18 cellular contexts compared by ENCODE assay signal in the genomic region with DNA sequence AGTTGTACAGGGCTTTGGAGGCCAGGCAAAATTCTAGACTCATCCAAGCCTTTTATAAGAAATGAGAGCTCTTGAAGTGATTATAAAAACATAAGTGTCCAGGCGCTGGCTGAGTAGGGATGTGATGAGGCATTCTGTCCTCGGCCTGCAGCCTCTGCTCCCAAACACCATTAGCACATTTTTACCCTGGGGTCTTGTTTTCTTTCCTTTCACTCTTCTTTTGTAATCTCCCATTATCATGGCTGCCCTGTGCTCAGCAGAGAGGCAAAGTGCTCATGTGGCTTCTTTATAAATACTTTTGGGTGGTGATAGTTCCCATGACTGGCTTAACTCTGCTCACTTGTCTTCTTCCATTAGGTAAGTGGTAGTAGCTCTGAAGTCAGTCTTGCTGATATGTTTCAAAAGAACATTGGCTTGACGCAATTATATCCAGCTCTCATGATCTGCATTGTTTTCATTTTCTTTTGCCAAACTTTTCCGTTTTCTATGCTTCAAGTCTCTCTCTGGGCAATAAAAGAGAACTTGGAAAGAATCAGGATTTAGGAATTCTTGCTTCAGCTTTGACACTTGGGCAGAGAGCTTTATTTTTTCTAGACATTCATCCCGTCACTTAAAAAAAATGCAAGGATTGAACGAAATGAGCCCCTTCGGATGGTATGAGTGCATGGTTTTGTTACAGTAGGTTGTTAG.
DNase-seq lines count a peak whose midpoint lies in the region; ATAC-seq, FAIRE-seq and TF ChIP-seq lines count a peak whose summit lies in the region.
"Had no signal": no experiment of that assay in that cellular context is flagged by ENCODE, and none has a peak within 500 bp of the region (broad histone marks: within the 10 kb centered on the region; RNA-seq: fewer than 3 reads in every experiment).

No MANE protein-coding gene starts in this region.

- H3K27me3 ChIP-seq in psoas muscle (ENCODE audit: insufficient read depth in 3 of 3, low read length in 2 of 3) (no peaks in the 10 kb centered on the region), endodermal cell (ENCODE audit: control insufficient read depth, insufficient read depth, low read length, poor library complexity, severe bottlenecking) (no peaks in the 10 kb centered on the region)

- DNase-seq in AG08395 (ENCODE audit: low spot score) (peak; percentile 25), HCEC 1CT (peak; percentile 15), fibroblast of mammary gland (ENCODE audit: low read depth) (peak; percentile 23), psoas muscle (no peak), D721Med (ENCODE audit: insufficient read length, low spot score) (no peak), kidney glomerular epithelial cell (lab: John Stamatoyannopoulos, UW) (no peak), endodermal cell (no peak)
- DNase-seq in stimulated activated naive CD4-positive, alpha-beta T cell (lab: John Stamatoyannopoulos, UW), result no peak
- DNase-seq: activated CD4-positive, alpha-beta T cell treated with anti-CD3 and anti-CD28 coated beads for 1 hour; activated CD8-positive, alpha-beta memory T cell treated with anti-CD3 and anti-CD28 coated beads, Interleukin-2, amount 50 U/mL, for 4 hours; activated naive CD4-positive, alpha-beta T cell treated with anti-CD3 and anti-CD28 coated beads, Interleukin-2, amount 50 U/mL, for 16 hours; MM.1S; naive B cell; NCI-H2029 treated with DMSO at 0.1 percent for 48 hours had no signal

- H3K4me3 ChIP-seq in fibroblast of mammary gland (ENCODE audit: control insufficient read depth, low read depth, low read length), result no peak overlapping the region
- no peak overlapping the region for H3K4me3 ChIP-seq in psoas muscle
- H3K4me3 ChIP-seq in endodermal cell (ENCODE audit: low read length), result no peak overlapping the region

- peaks cover 19% of the 10 kb centered on the region for H3K4me1 ChIP-seq in psoas muscle
- H3K4me1 ChIP-seq in endodermal cell (ENCODE audit: control insufficient read depth, insufficient read depth, low read length), result peaks cover 4% of the 10 kb centered on the region

- H3K9me3 ChIP-seq in psoas muscle (no peaks in the 10 kb centered on the region), endodermal cell (ENCODE audit: control insufficient read depth, low read length) (no peaks in the 10 kb centered on the region)

- no peak for ATAC-seq in psoas muscle
- ATAC-seq: stimulated activated memory B cell treated with anti-CD40 and anti-IgM and Interleukin-4, amounts not matched to agents 10 μg/mL and 1 μg/mL and 100 μg/mL, for 72 hours had no signal

- H3K9me3 Mint-ChIP-seq in endodermal cell, result no peaks in the 10 kb centered on the region
- H3K9me3 Mint-ChIP-seq: central memory CD8-positive, alpha-beta T cell; naive B cell; stimulated activated memory B cell treated with anti-CD40 and anti-IgM and Interleukin-4, amounts not matched to agents 10 μg/mL and 1 μg/mL and 100 μg/mL, for 72 hours; T-helper 1 cell treated with Interleukin-12 subunit alpha and Interleukin-12 subunit beta and Interleukin-4 antibody, amounts not matched to agents 30 μg/mL and 1 μg/mL, for 36 hours had no signal

- TF ChIP-seq CTCF in fibroblast of mammary gland (conservative IDR thresholded peaks at IDR 0.05; ENCODE audit: control insufficient read depth, insufficient read depth, low read depth, low read length), result no peak
- TF ChIP-seq CTCF in psoas muscle (IDR thresholded peaks at IDR 0.05), result no peak
- no peak for TF ChIP-seq CTCF in D721Med (IDR thresholded peaks at IDR 0.05; ENCODE audit: insufficient read depth, missing control alignments)
- no peak for TF ChIP-seq CTCF in endodermal cell (conservative IDR thresholded peaks at IDR 0.05)

- no peak overlapping the region for H3K4me3 Mint-ChIP-seq in endodermal cell
- H3K4me3 Mint-ChIP-seq: B cell; central memory CD8-positive, alpha-beta T cell; naive B cell; stimulated activated memory B cell treated with anti-CD40 and anti-IgM and Interleukin-4, amounts not matched to agents 10 μg/mL and 1 μg/mL and 100 μg/mL, for 72 hours; T-helper 1 cell treated with Interleukin-12 subunit alpha and Interleukin-12 subunit beta and Interleukin-4 antibody, amounts not matched to agents 30 μg/mL and 1 μg/mL, for 36 hours had no signal

- WGBS in psoas muscle, 3 donors, result 68 to 73% (median 72%) methylated on average over 7 of the region's 7 CpGs
- 97 to 98% methylated on average over 4 to 7 of the region's 7 CpGs for whole genome bisulfite sequencing in endodermal cell (ENCODE audit: insufficient coverage in 1 of 2, insufficient read length in 1 of 2), 2 experiments

- H3K4me1 Mint-ChIP-seq in endodermal cell, result peaks cover 12% of the 10 kb centered on the region
- H3K4me1 Mint-ChIP-seq: B cell; central memory CD8-positive, alpha-beta T cell; naive B cell; stimulated activated memory B cell treated with anti-CD40 and anti-IgM and Interleukin-4, amounts not matched to agents 10 μg/mL and 1 μg/mL and 100 μg/mL, for 72 hours had no signal

- H3K27ac Mint-ChIP-seq in endodermal cell, result no peak overlapping the region
- H3K27ac Mint-ChIP-seq: B cell; naive B cell; stimulated activated memory B cell treated with anti-CD40 and anti-IgM and Interleukin-4, amounts not matched to agents 10 μg/mL and 1 μg/mL and 100 μg/mL, for 72 hours; T-helper 1 cell treated with Interleukin-12 subunit alpha and Interleukin-12 subunit beta and Interleukin-4 antibody, amounts not matched to agents 30 μg/mL and 1 μg/mL, for 36 hours had no signal

- intact Hi-C loops in psoas muscle (cut with DNase I), result no loop called here

- H3K9ac ChIP-seq in endodermal cell (ENCODE audit: extremely low read depth, low read length, poor library complexity, severe bottlenecking), result no peak overlapping the region

- peaks cover 29% of the 10 kb centered on the region for H3K36me3 Mint-ChIP-seq in endodermal cell (ENCODE audit: low read depth)
- H3K36me3 Mint-ChIP-seq: naive B cell; stimulated activated memory B cell treated with anti-CD40 and anti-IgM and Interleukin-4, amounts not matched to agents 10 μg/mL and 1 μg/mL and 100 μg/mL, for 72 hours had no signal

- H3K36me3 ChIP-seq in psoas muscle (ENCODE audit: insufficient read depth in 1 of 2, low read depth in 1 of 2), result peaks cover 7 to 24% of the 10 kb centered on the region in 2 donors
- H3K36me3 ChIP-seq in endodermal cell (ENCODE audit: control insufficient read depth, insufficient read depth, low read length), result peaks cover 54% of the 10 kb centered on the region

- FAIRE-seq in D721Med (lab: Jason Lieb, UNC), result no peak

- H3K27me3 Mint-ChIP-seq in endodermal cell (ENCODE audit: insufficient read depth), result no peaks in the 10 kb centered on the region
- H3K27me3 Mint-ChIP-seq: naive B cell had no signal

- peak overlapping the region; percentile 57 for H3K27ac ChIP-seq in psoas muscle
- H3K27ac ChIP-seq in endodermal cell (ENCODE audit: low read depth, low read length), result no peak overlapping the region

Comparison
In these comparisons a context has a peak if more than half of its experiments do, and no peak if none do; other contexts are left out.
1. DNase-seq: peak in AG08395 (single experiment), HCEC 1CT (single experiment) and fibroblast of mammary gland (single experiment); none in psoas muscle (0 of 2), D721Med (single experiment), kidney glomerular epithelial cell (single experiment), stimulated activated naive CD4-positive, alpha-beta T cell (0 of 6) and endodermal cell (single experiment).